17 cellular contexts compared by ENCODE assay signal in the genomic region with DNA sequence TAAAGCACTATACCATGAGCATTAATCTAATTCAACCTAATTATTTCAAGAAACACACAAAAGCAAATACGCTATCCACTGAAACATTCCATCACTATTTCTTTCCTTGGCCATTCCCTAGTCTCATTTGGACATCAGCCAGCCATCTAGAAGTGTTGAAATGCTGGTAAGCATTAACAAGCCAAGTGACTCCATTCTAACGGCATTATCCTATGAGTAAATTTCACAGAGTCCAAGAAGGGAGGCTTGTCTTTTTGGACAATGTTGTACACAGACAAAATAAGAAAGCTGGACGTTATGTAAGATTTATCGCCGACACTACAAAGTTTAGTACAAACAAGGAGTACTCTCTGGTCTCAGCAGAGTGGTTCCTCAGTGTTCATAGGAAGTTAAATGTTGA.
DNase-seq lines count a peak whose midpoint lies in the region; ATAC-seq, FAIRE-seq and TF ChIP-seq lines count a peak whose summit lies in the region.
"Had no signal": no experiment of that assay in that cellular context is flagged by ENCODE, and none has a peak within 500 bp of the region (broad histone marks: within the 10 kb centered on the region; RNA-seq: fewer than 3 reads in every experiment).

No MANE protein-coding gene starts in this region.

- ATAC-seq in A549 (no peak), HG02759 (IDR thresholded peaks at IDR 0.05; ENCODE audit: unreplicated experiment) (no peak), GM19351 (IDR thresholded peaks at IDR 0.05; ENCODE audit: unreplicated experiment) (no peak), GM18868 (IDR thresholded peaks at IDR 0.05; ENCODE audit: unreplicated experiment) (no peak)
- ATAC-seq: activated CD4-positive, alpha-beta T cell treated with anti-CD3 and anti-CD28 coated beads for 36 hours had no signal

- 9% methylated on average over 5 of the region's 5 CpGs for WGBS in A549 (ENCODE audit: missing lambda C conversion rate)

- 0 out of 3 replicates have a peak overlapping the region, but pooled peaks have one; percentile 23 for H3K4me2 ChIP-seq in A549

- no peak for TF ChIP-seq RAD21 in A549 (conservative IDR thresholded peaks at IDR 0.05 in 1 of 2, IDR thresholded peaks at IDR 0.05 in 1 of 2)

- no peak for TF ChIP-seq POLR2A in A549 (IDR thresholded peaks at IDR 0.05; ENCODE audit: low read length)

- no peaks in the 10 kb centered on the region for H3K4me1 ChIP-seq in A549
- H3K4me1 ChIP-seq: testis had no signal

- no peak overlapping the region for H3K27ac ChIP-seq in A549
- H3K27ac ChIP-seq: testis had no signal

- no peak for TF ChIP-seq EP300 in A549 (IDR thresholded peaks at IDR 0.05)

- no peak overlapping the region for H3K4me3 ChIP-seq in A549
- H3K4me3 ChIP-seq in fibroblast of villous mesenchyme (ENCODE audit: low read depth, low read length), result no peak overlapping the region
- H3K4me3 ChIP-seq: testis had no signal

- H3K9me3 ChIP-seq in A549, result no peaks in the 10 kb centered on the region
- H3K9me3 ChIP-seq: testis had no signal

- CTCF ChIA-PET in A549 (lab: Yijun Ruan, JAX), result no interaction called here

- POLR2A ChIA-PET in A549 (lab: Yijun Ruan, JAX), result no interaction called here

- FAIRE-seq in A549 (lab: Jason Lieb, UNC), result no peak
- FAIRE-seq: islet of Langerhans had no signal

- no peak for DNase-seq in A549 (ENCODE audit: low read depth in 1 of 2, low spot score in 1 of 2)
- DNase-seq in GM04503 (ENCODE audit: low read depth), result peak; percentile 52
- peak; percentile 48 for DNase-seq in amniotic epithelial cell (ENCODE audit: low read depth)
- peak; percentile 74 for DNase-seq in fibroblast of villous mesenchyme (ENCODE audit: low read depth)
- no peak for DNase-seq in cerebellar nuclear complex (lab: John Stamatoyannopoulos, UW)
- DNase-seq: activated CD4-positive, alpha-beta T cell treated with anti-CD3 and anti-CD28 coated beads for 36 hours; activated naive CD8-positive, alpha-beta T cell treated with anti-CD3 and anti-CD28 coated beads, Interleukin-2, amount 10 ng/mL, durations not matched to agents 7 days and 5 days; activated T-cell treated with anti-CD3 and anti-CD28 coated beads for 4 hours; Karpas-422; NK-92 treated with Interleukin-12 subunit alpha and Interleukin-12 subunit beta, amount 100 ng/mL, for 24 hours; SHP77 treated with DMSO at 0.1 percent for 48 hours; T-helper 9 cell; testis had no signal

- TF ChIP-seq CTCF in A549 (IDR thresholded peaks at IDR 0.05), result no peak
- TF ChIP-seq CTCF in fibroblast of villous mesenchyme (IDR thresholded peaks at IDR 0.05; ENCODE audit: insufficient read depth, low read depth, low read length), result no peak

TF ChIP-seq in A549, 52 proteins besides CTCF, POLR2A, EP300 and RAD21:
- no peak for TF ChIP-seq ZC3H11A (IDR thresholded peaks at IDR 0.05)
- TF ChIP-seq, protein P1, sequence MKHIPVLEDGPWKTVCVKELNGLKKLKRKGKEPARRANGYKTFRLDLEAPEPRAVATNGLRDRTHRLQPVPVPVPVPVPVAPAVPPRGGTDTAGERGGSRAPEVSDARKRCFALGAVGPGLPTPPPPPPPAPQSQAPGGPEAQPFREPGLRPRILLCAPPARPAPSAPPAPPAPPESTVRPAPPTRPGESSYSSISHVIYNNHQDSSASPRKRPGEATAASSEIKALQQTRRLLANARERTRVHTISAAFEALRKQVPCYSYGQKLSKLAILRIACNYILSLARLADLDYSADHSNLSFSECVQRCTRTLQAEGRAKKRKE (CRISPR knock-in tag; IDR thresholded peaks at IDR 0.05; ENCODE audit: low read depth), result no peak
- TF ChIP-seq MAFK (IDR thresholded peaks at IDR 0.05; ENCODE audit: partially characterized antibody), result no peak
- no peak for TF ChIP-seq RNF2 (IDR thresholded peaks at IDR 0.05; ENCODE audit: borderline replicate concordance, low read depth)
- TF ChIP-seq, protein P2, sequence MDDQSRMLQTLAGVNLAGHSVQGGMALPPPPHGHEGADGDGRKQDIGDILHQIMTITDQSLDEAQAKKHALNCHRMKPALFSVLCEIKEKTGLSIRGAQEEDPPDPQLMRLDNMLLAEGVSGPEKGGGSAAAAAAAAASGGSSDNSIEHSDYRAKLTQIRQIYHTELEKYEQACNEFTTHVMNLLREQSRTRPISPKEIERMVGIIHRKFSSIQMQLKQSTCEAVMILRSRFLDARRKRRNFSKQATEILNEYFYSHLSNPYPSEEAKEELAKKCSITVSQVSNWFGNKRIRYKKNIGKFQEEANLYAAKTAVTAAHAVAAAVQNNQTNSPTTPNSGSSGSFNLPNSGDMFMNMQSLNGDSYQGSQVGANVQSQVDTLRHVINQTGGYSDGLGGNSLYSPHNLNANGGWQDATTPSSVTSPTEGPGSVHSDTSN (IDR thresholded peaks at IDR 0.05), result no peak
- no peak for TF ChIP-seq EHMT2 (IDR thresholded peaks at IDR 0.05; ENCODE audit: low read depth)
- no peak for TF ChIP-seq BHLHE40 (IDR thresholded peaks at IDR 0.05; ENCODE audit: low read depth, low read length)
- TF ChIP-seq, protein P3, sequence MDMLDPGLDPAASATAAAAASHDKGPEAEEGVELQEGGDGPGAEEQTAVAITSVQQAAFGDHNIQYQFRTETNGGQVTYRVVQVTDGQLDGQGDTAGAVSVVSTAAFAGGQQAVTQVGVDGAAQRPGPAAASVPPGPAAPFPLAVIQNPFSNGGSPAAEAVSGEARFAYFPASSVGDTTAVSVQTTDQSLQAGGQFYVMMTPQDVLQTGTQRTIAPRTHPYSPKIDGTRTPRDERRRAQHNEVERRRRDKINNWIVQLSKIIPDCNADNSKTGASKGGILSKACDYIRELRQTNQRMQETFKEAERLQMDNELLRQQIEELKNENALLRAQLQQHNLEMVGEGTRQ (IDR thresholded peaks at IDR 0.05), result no peak
- no peak for TF ChIP-seq CBX8 (IDR thresholded peaks at IDR 0.05)
- no peak for TF ChIP-seq SREBF2 (IDR thresholded peaks at IDR 0.05)
- TF ChIP-seq HEYL (CRISPR knock-in tag; IDR thresholded peaks at IDR 0.05), result no peak
- no peak for TF ChIP-seq HOXA7 (CRISPR knock-in tag; IDR thresholded peaks at IDR 0.05)
- TF ChIP-seq RCOR1 (IDR thresholded peaks at IDR 0.05; ENCODE audit: low read depth, low read length), result no peak

Comparison
In these comparisons a context has a peak if more than half of its experiments do, and no peak if none do; other contexts are left out.
1. DNase-seq: peak in GM04503 (single experiment), amniotic epithelial cell (single experiment) and fibroblast of villous mesenchyme (single experiment); none in A549 (0 of 2) and cerebellar nuclear complex (0 of 2).